23 cellular contexts compared by ENCODE assay signal in genomic region chr14:60214415-60215126, GRCh38.
"Had no signal": no experiment of that assay in that cellular context is flagged by ENCODE, and none has a peak within 500 bp of the region (broad histone marks: within the 10 kb centered on the region; RNA-seq: fewer than 3 reads in every experiment).

No MANE protein-coding gene starts in this region.

- H3K9me3 ChIP-seq: left lung, neutrophil, pancreas, thyroid gland, vagina had no signal

- H3K36me3 ChIP-seq: cardiac muscle cell, left lung, neutrophil, pancreas, thyroid gland, vagina had no signal

- H3K4me1 ChIP-seq: left lung, pancreas, thyroid gland, vagina had no signal

- ATAC-seq: activated CD8-positive, alpha-beta T cell treated with anti-CD3 and anti-CD28 coated beads, Interleukin-2, amount 10 ng/mL, durations not matched to agents 7 days and 5 days; left lung; naive thymus-derived CD4-positive, alpha-beta T cell; pancreas had no signal

- DNase-seq: activated CD4-positive, alpha-beta T cell treated with anti-CD3 and anti-CD28 coated beads, Interleukin-2, amount 10 ng/mL, durations not matched to agents 24 days and 14 days; activated CD8-positive, alpha-beta T cell treated with anti-CD3 and anti-CD28 coated beads, Interleukin-2, amount 10 ng/mL, durations not matched to agents 7 days and 5 days; activated naive CD4-positive, alpha-beta T cell treated with Interleukin-2 at 50 U/mL for 16 hours; activated naive CD8-positive, alpha-beta T cell treated with anti-CD3 and anti-CD28 coated beads, Interleukin-2, amount 10 ng/mL, durations not matched to agents 7 days and 5 days; activated T-cell treated with anti-CD3 and anti-CD28 coated beads, Interleukin-2, amount 50 U/mL, for 24 hours; amygdala; endodermal cell; head of caudate nucleus; left lung; mammary epithelial cell; midbrain; naive thymus-derived CD4-positive, alpha-beta T cell; pancreas; stimulated activated CD4-positive, alpha-beta T cell treated with anti-CD3 and anti-CD28 coated beads, Interleukin-12 subunit alpha, Interleukin-12 subunit beta, amount 100 ng/mL, for 4 hours; stimulated activated CD4-positive, alpha-beta T cell treated with anti-CD3 and anti-CD28 coated beads, Interleukin-1b, Interleukin-23, amount 100 ng/mL, for 48 hours; stimulated activated CD8-positive, alpha-beta memory T cell treated with anti-CD3 and anti-CD28 coated beads, Interleukin-4, amount 100 ng/mL, for 48 hours; stimulated activated naive CD4-positive, alpha-beta T cell; T-helper 1 cell; T1000; thyroid gland had no signal

- H3K27ac ChIP-seq: cardiac muscle cell, left lung, neutrophil, pancreas, thyroid gland, vagina had no signal

- H3K4me3 ChIP-seq: cardiac muscle cell, left lung, pancreas, thyroid gland, vagina had no signal

- H3K27me3 ChIP-seq: cardiac muscle cell, left lung, neutrophil, pancreas, thyroid gland, vagina had no signal
